In the genomic region with DNA sequence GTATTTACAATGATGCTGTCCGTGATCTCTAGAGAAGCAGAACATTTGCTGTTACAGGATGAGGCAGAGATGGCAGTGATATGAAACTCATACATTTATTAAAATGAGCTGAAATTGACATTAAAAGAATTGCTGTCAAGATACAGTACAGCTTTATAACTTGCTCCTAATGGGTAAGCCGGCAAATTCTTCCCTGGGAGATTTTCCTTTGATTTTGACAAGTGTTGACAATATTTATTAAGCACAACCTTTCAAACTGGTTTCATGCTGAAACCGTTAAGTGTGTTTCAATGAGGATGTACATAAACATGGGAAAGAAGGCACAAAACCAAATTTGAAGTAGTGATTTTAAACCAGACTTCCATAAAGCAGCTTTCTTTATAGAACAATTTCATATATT, we compare ENCODE assay signal across 10 cellular contexts. TPM values are rescaled to one million over a fixed set of nuclear protein-coding genes. Genes with fewer than 3 reads are reported as not detected.
"Had no signal": no experiment of that assay in that cellular context is flagged by ENCODE, and none has a peak within 500 bp of the region (broad histone marks: within the 10 kb centered on the region; RNA-seq: fewer than 3 reads in every experiment).

No MANE protein-coding gene starts in this region.

- H3K4me3 ChIP-seq: GM23248, GM23338, HAP-1 had no signal

- H2AFZ ChIP-seq: GM23248, GM23338 had no signal

- ATAC-seq: GM23338, HCT116 had no signal

- H3K36me3 ChIP-seq: HAP-1 had no signal

- H3K27ac ChIP-seq: GM23248 had no signal

- H3K4me1 ChIP-seq: HAP-1 had no signal

- H3K9me3 ChIP-seq: HAP-1 had no signal

- H3K9ac ChIP-seq: GM23248 had no signal

- H3K4me2 ChIP-seq: GM23338 had no signal

- DNase-seq: GOT3, H7, H9, HCEC 1CT, HFFc6 had no signal

RNA-seq across cellular contexts. Expression of a gene that starts 45.5 kb away (rescaled TPM):
- total RNA-seq: H1, H9 had no signal
- polyA plus RNA-seq: GM23338 had no signal
